Comparison of ENCODE assay signal across 15 cellular contexts in the genomic region with DNA sequence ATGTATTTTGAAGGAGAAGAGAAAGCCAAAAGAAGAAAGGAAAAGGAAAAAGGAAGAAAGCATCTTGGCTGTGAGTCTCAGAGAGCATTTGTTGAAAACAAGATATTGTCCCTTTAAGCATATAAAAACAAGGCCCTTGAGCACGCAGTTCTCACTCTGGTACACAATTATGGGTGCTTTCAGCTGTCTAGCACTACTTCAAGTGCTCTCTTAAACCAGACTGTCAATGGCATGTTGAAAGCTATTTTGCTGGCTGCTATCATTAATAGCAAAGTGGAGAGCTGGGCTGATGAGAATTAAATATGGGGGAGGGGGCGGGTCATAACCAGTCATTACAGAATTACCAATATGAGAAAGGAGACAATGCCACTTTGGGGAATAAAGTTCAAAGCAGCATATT. TPM values are rescaled to one million over a fixed set of nuclear protein-coding genes. Genes with fewer than 3 reads are reported as not detected.
A peak's percentile ranks its signal among the peaks of the same experiment; 100 is the strongest.
DNase-seq lines count a peak whose midpoint lies in the region; TF ChIP-seq lines count a peak whose summit lies in the region.
"Had no signal": no experiment of that assay in that cellular context is flagged by ENCODE, and none has a peak within 500 bp of the region (broad histone marks: within the 10 kb centered on the region; RNA-seq: fewer than 3 reads in every experiment).

No MANE protein-coding gene starts in this region.

- H3K4me3 Mint-ChIP-seq in type B pancreatic cell (peak overlapping the region; percentile 48), Caco-2 (ENCODE audit: unreplicated experiment) (no peak overlapping the region)
- H3K4me3 Mint-ChIP-seq: activated naive CD4-positive, alpha-beta T cell treated with anti-CD3 and anti-CD28 coated beads for 36 hours had no signal

- peaks cover 94% of the 10 kb centered on the region for H3K79me2 ChIP-seq in hepatocyte

- H3K27ac ChIP-seq in hepatocyte (no peak overlapping the region), testis (no peak overlapping the region)
- H3K27ac ChIP-seq: 22Rv1, C4-2B had no signal

- CTCF ChIA-PET in Caco-2 (lab: Charles Lee), result no interaction called here

- H3K4me1 ChIP-seq in hepatocyte (ENCODE audit: insufficient read depth) (peaks cover 54% of the 10 kb centered on the region), testis (peaks cover 29% of the 10 kb centered on the region), Caco-2 (peaks cover 38% of the 10 kb centered on the region)

- H4K20me1 ChIP-seq in hepatocyte (ENCODE audit: insufficient read depth, poor library complexity, severe bottlenecking), result peaks cover 66% of the 10 kb centered on the region

- H3K27me3 ChIP-seq in hepatocyte, result no peaks in the 10 kb centered on the region
- no peaks in the 10 kb centered on the region for H3K27me3 ChIP-seq in testis
- H3K27me3 ChIP-seq in Caco-2 (replicated peaks; ENCODE audit: control insufficient read depth, insufficient read depth, low read length), result no peaks in the 10 kb centered on the region

- 93% methylated on average over 2 of the region's 2 CpGs for WGBS in hepatocyte (ENCODE audit: low lambda C conversion rate, missing lambda C conversion rate)
- 60 to 85% methylated on average over 2 of the region's 2 CpGs for WGBS in testis, 2 donors

- BruUV-seq in Caco-2 (replicated peaks; lab: Mats Ljungman, UMichigan), result no TSS peak

- H3K9me2 ChIP-seq in hepatocyte (replicated peaks; ENCODE audit: insufficient read depth), result no peaks in the 10 kb centered on the region

- POLR2A ChIA-PET in Caco-2 (lab: Charles Lee), result no interaction called here

- TF ChIP-seq CTCF in hepatocyte (IDR thresholded peaks at IDR 0.05; ENCODE audit: poor library complexity), result no peak
- TF ChIP-seq CTCF in type B pancreatic cell (conservative IDR thresholded peaks at IDR 0.05), result no peak
- no peak for TF ChIP-seq CTCF in testis (IDR thresholded peaks at IDR 0.05)
- no peak for TF ChIP-seq CTCF in Caco-2 (IDR thresholded peaks at IDR 0.05; ENCODE audit: insufficient read depth in 1 of 2, low read depth in 1 of 2, low read length in 1 of 2, severe bottlenecking in 1 of 2, unreplicated experiment in 1 of 2)

- H2AFZ ChIP-seq in hepatocyte, result no peak overlapping the region

- H3K9me3 ChIP-seq in hepatocyte (ENCODE audit: low read depth), result no peaks in the 10 kb centered on the region
- no peaks in the 10 kb centered on the region for H3K9me3 ChIP-seq in testis
- H3K9me3 ChIP-seq in Caco-2, result no peaks in the 10 kb centered on the region

- H3K36me3 Mint-ChIP-seq in type B pancreatic cell (peaks cover 67% of the 10 kb centered on the region), Caco-2 (ENCODE audit: insufficient read depth, unreplicated experiment) (peaks cover 96% of the 10 kb centered on the region)

- intact Hi-C loops in testis (cut with DNase I; ENCODE audit: low total_unique reads), result no loop called here
- intact Hi-C loops in Caco-2 (cut with micrococcal nuclease; ENCODE audit: unreplicated experiment), result no loop called here

- peaks cover 87% of the 10 kb centered on the region for H3K4me1 Mint-ChIP-seq in type B pancreatic cell (ENCODE audit: unreplicated experiment)
- peaks cover 39% of the 10 kb centered on the region for H3K4me1 Mint-ChIP-seq in Caco-2 (ENCODE audit: low read depth, unreplicated experiment)

- DNase-seq in DMS53 (lab: John Stamatoyannopoulos, UW) (peak; percentile 26), DMS53 treated with DMSO at 0.1 percent for 48 hours (lab: John Stamatoyannopoulos, UW; ENCODE audit: unreplicated experiment) (no peak), NCI-H774 (lab: John Stamatoyannopoulos, UW) (peak; percentile 86), hepatocyte (ENCODE audit: low spot score) (no peak), type B pancreatic cell (ENCODE audit: extremely low spot score, unreplicated experiment) (no peak), testis (no peak), kidney glomerular epithelial cell (lab: John Stamatoyannopoulos, UW) (no peak), Caco-2 (no peak)
- DNase-seq: activated naive CD4-positive, alpha-beta T cell treated with anti-CD3 and anti-CD28 coated beads for 36 hours; effector memory CD8-positive, alpha-beta T cell; NCI-H1048; OCI-M1 had no signal

- no peak for TF ChIP-seq POLR2A in testis (IDR thresholded peaks at IDR 0.05)

- H3K27me3 Mint-ChIP-seq in type B pancreatic cell (no peaks in the 10 kb centered on the region), Caco-2 (ENCODE audit: insufficient read depth, unreplicated experiment) (no peaks in the 10 kb centered on the region)
- H3K27me3 Mint-ChIP-seq: effector memory CD8-positive, alpha-beta T cell; progenitor cell of endocrine pancreas had no signal

- peak overlapping the region; percentile 64 for H3K4me2 ChIP-seq in hepatocyte

- H3K4me3 ChIP-seq in hepatocyte (no peak overlapping the region), testis (no peak overlapping the region), Caco-2 (ENCODE audit: low read depth, low read length) (no peak overlapping the region)

- H3K9me3 Mint-ChIP-seq in type B pancreatic cell (no peaks in the 10 kb centered on the region), Caco-2 (ENCODE audit: unreplicated experiment) (no peaks in the 10 kb centered on the region)
- H3K9me3 Mint-ChIP-seq: activated naive CD4-positive, alpha-beta T cell treated with anti-CD3 and anti-CD28 coated beads for 36 hours; effector memory CD8-positive, alpha-beta T cell had no signal

- H3K27ac Mint-ChIP-seq in type B pancreatic cell (no peak overlapping the region), Caco-2 (ENCODE audit: unreplicated experiment) (no peak overlapping the region)
- H3K27ac Mint-ChIP-seq: activated naive CD4-positive, alpha-beta T cell treated with anti-CD3 and anti-CD28 coated beads for 36 hours had no signal

- no peaks in the 10 kb centered on the region for H3K36me3 ChIP-seq in hepatocyte (replicated peaks; ENCODE audit: insufficient read depth, low read depth)
- H3K36me3 ChIP-seq in testis (ENCODE audit: low read depth, missing control alignments), result no peaks in the 10 kb centered on the region
- peaks cover 4% of the 10 kb centered on the region for H3K36me3 ChIP-seq in Caco-2 (ENCODE audit: control insufficient read depth, insufficient read depth, low read length)

RNA-seq across cellular contexts. Expression of a gene that starts 9.3 kb away (rescaled TPM):
- 18.0 and 45.9 TPM in 2 replicates for total RNA-seq in hepatocyte
- 21.2 and 32.8 TPM in 2 replicates for polyA plus RNA-seq in hepatocyte
- 109 and 185 TPM in 2 replicates for total RNA-seq in type B pancreatic cell (ENCODE audit: low replicate concordance)
- 100 to 1,000 TPM in 1 of 2 donors, 10 to 100 TPM in 1; 99.5 to 139 TPM for total RNA-seq in testis
- polyA plus RNA-seq in testis (ENCODE audit: insufficient read depth, low read depth, low replicate concordance), result 60.5 TPM
- 96.0 and 105 TPM in 2 replicates for total RNA-seq in Caco-2 (2022)

Comparison
In these comparisons a context has a peak if more than half of its experiments do, and no peak if none do; other contexts are left out.
1. DNase-seq: peak in DMS53 (single experiment) and NCI-H774 (single experiment); none in DMS53 treated with DMSO at 0.1 percent for 48 hours (single experiment), hepatocyte (single experiment), type B pancreatic cell (single experiment), testis (single experiment), kidney glomerular epithelial cell (single experiment) and Caco-2 (0 of 2).